8 cellular contexts compared by ENCODE assay signal in genomic region chr10:62851449-62851848, GRCh38. TPM values are rescaled to one million over a fixed set of nuclear protein-coding genes. Genes with fewer than 3 reads are reported as not detected.
DNase-seq lines count a peak whose midpoint lies in the region; ATAC-seq and TF ChIP-seq lines count a peak whose summit lies in the region.

No MANE protein-coding gene starts in this region.

- BruUV-seq in A673 (replicated peaks; lab: Mats Ljungman, UMichigan) = no TSS peak

- H3K4me2 ChIP-seq in OCI-LY3 (ENCODE audit: low read length) = no peak overlapping the region

- H2AFZ ChIP-seq in OCI-LY3 (ENCODE audit: low read depth, low read length) = no peak overlapping the region

- H3K36me3 ChIP-seq in A673 (ENCODE audit: insufficient read depth, low read length, poor library complexity, severe bottlenecking) (no peaks in the 10 kb centered on the region), OCI-LY3 (replicated peaks; ENCODE audit: low read depth, low read length) (no peaks in the 10 kb centered on the region), psoas muscle (ENCODE audit: insufficient read depth in 1 of 2, low read depth in 1 of 2) (no peaks in the 10 kb centered on the region)

- H3K4me1 ChIP-seq in A673 (ENCODE audit: insufficient read depth, low read length, poor library complexity, severe bottlenecking) = no peaks in the 10 kb centered on the region
- H3K4me1 ChIP-seq in OCI-LY3 (ENCODE audit: low read length) = peaks cover 34% of the 10 kb centered on the region
- H3K4me1 ChIP-seq in psoas muscle = no peaks in the 10 kb centered on the region

- H3K27me3 ChIP-seq in A673 (replicated peaks; ENCODE audit: insufficient read depth, low read depth, low read length, poor library complexity) (no peaks in the 10 kb centered on the region), OCI-LY3 (ENCODE audit: low read depth, low read length) (no peaks in the 10 kb centered on the region), psoas muscle (ENCODE audit: insufficient read depth in 3 of 3, low read length in 2 of 3) (no peaks in the 10 kb centered on the region)

- ATAC-seq in HG02588 (IDR thresholded peaks at IDR 0.05; ENCODE audit: unreplicated experiment) = no peak
- no peak for ATAC-seq in psoas muscle

- peak; percentile 55 for TF ChIP-seq CTCF in A673 (conservative IDR thresholded peaks at IDR 0.05; ENCODE audit: low read depth, low read length)
- TF ChIP-seq CTCF in GM10266 (IDR thresholded peaks at IDR 0.05; ENCODE audit: control insufficient read depth, insufficient read depth, low read depth, missing control alignments) = peak; percentile 33
- peak; percentile 43 for TF ChIP-seq CTCF in OCI-LY3 (IDR thresholded peaks at IDR 0.05; ENCODE audit: low read depth, low read length)
- no peak for TF ChIP-seq CTCF in psoas muscle (IDR thresholded peaks at IDR 0.05)

- peak; percentile 46 for DNase-seq in A673 (ENCODE audit: low spot score)
- no peak for DNase-seq in GM10266 (ENCODE audit: extremely low spot score)
- peak; percentile 45 for DNase-seq in foreskin melanocyte
- no peak for DNase-seq in SW 1271 (lab: John Stamatoyannopoulos, UW)
- no peak for DNase-seq in psoas muscle
- DNase-seq in Ammon's horn (ENCODE audit: low spot score) = no peak

- H3K9me3 ChIP-seq in A673 (ENCODE audit: low read depth, low read length, poor library complexity, severe bottlenecking) = peaks cover 7% of the 10 kb centered on the region
- H3K9me3 ChIP-seq in OCI-LY3 (ENCODE audit: insufficient read depth, low read length) = no peaks in the 10 kb centered on the region
- no peaks in the 10 kb centered on the region for H3K9me3 ChIP-seq in psoas muscle

- CTCF ChIA-PET in A673 (lab: Charles Lee) = no interaction called here

- no peak overlapping the region for H3K27ac ChIP-seq in A673 (ENCODE audit: low read depth, low read length, poor library complexity, severe bottlenecking)
- H3K27ac ChIP-seq in OCI-LY3 (ENCODE audit: low read length) = no peak overlapping the region
- no peak overlapping the region for H3K27ac ChIP-seq in psoas muscle

- H3K79me2 ChIP-seq in OCI-LY3 (ENCODE audit: low read length) = no peaks in the 10 kb centered on the region

- POLR2A ChIA-PET in A673 (lab: Charles Lee; ENCODE audit: low non-redundant PET) = no interaction called here

- 41 to 82% (median 55%) methylated on average over 2 of the region's 2 CpGs for WGBS in psoas muscle, 3 donors

- no peak overlapping the region for H3K9ac ChIP-seq in OCI-LY3 (ENCODE audit: low read length)

- H4K20me1 ChIP-seq in OCI-LY3 (ENCODE audit: insufficient read depth, low read length) = no peaks in the 10 kb centered on the region

- intact Hi-C loops in A673 (cut with micrococcal nuclease; ENCODE audit: unreplicated experiment) (no loop called here), psoas muscle (cut with DNase I) (no loop called here)

- H3K4me3 ChIP-seq in A673 (ENCODE audit: low read depth, low read length, poor library complexity, severe bottlenecking) (no peak overlapping the region), OCI-LY3 (ENCODE audit: low read length) (no peak overlapping the region), psoas muscle (no peak overlapping the region)

RNA-seq across cellular contexts. Expression of gene EGR2, which starts 35.3 kb away (rescaled TPM):
- total RNA-seq in A673 (2021) (14.5 and 18.3 TPM in 2 replicates), psoas muscle (1 to 10 TPM in 2 of 4 donors, under 1 TPM in 2; 0.67 to 1.2 (median 0.97) TPM)
- polyA plus RNA-seq in psoas muscle = under 1 TPM; 0.24 to 0.64 (median 0.26) TPM

RNA-seq across cellular contexts. Expression of gene ADO, which starts 46.9 kb away (rescaled TPM):
- total RNA-seq in A673 (2021) (32.9 and 38.4 TPM in 2 replicates), psoas muscle (10 to 100 TPM; 17.6 to 24.8 (median 20.1) TPM)
- 10 to 100 TPM; 11.6 to 27.1 (median 21.6) TPM for polyA plus RNA-seq in psoas muscle

Comparison
In these comparisons a context has a peak if more than half of its experiments do, and no peak if none do; other contexts are left out.
1. DNase-seq: peak in A673 (single experiment) and foreskin melanocyte (single experiment); none in GM10266 (single experiment), SW 1271 (0 of 2), psoas muscle (0 of 2) and Ammon's horn (single experiment).